Comparison of ENCODE assay signal across 30 cellular contexts in genomic region chr6:105194591-105194990, GRCh38. TPM values are rescaled to one million over a fixed set of nuclear protein-coding genes. Genes with fewer than 3 reads are reported as not detected.
"Had no signal": no experiment of that assay in that cellular context is flagged by ENCODE, and none has a peak within 500 bp of the region (broad histone marks: within the 10 kb centered on the region; RNA-seq: fewer than 3 reads in every experiment).

No MANE protein-coding gene starts in this region.

- H3K4me1 ChIP-seq: neural progenitor cell, parathyroid adenoma, right lobe of liver, sigmoid colon, stomach, suprapubic skin, testis, tibial artery, transverse colon, upper lobe of right lung, vagina had no signal

- H3K36me3 Mint-ChIP-seq: natural killer cell; neural progenitor cell; stimulated activated effector memory CD8-positive, alpha-beta T cell treated with anti-CD3 and anti-CD28 coated beads, Interleukin-12 subunit alpha, Interleukin-12 subunit beta, amount 100 ng/mL, for 72 hours; stimulated activated naive B cell treated with anti-CD40 and anti-IgM and Interleukin-4, amounts not matched to agents 10 μg/mL and 1 μg/mL and 100 μg/mL, for 72 hours; type B pancreatic cell had no signal

- H3K79me2 ChIP-seq: parathyroid adenoma had no signal

- DNase-seq: natural killer cell; occipital lobe; ovary; posterior cingulate gyrus; psoas muscle; right cardiac atrium; right lobe of liver; sigmoid colon; small intestine; stimulated activated CD4-positive, alpha-beta T cell treated with anti-CD3 and anti-CD28 coated beads, Interleukin-15, amount 100 ng/mL, for 24 hours; stimulated activated CD4-positive, alpha-beta T cell treated with anti-CD3 and anti-CD28 coated beads, Interleukin-2, amount 100 ng/mL, for 24 hours; stimulated activated CD4-positive, alpha-beta T cell treated with anti-CD3 and anti-CD28 coated beads, Interleukin-2, amount 100 ng/mL, for 48 hours; stimulated activated CD4-positive, alpha-beta T cell treated with anti-CD3 and anti-CD28 coated beads, Interleukin-4, amount 100 ng/mL, for 24 hours; stimulated activated naive B cell treated with anti-CD40 and anti-IgM and Interleukin-4, amounts not matched to agents 10 μg/mL and 1 μg/mL and 100 μg/mL, for 72 hours; stimulated activated naive CD4-positive, alpha-beta T cell treated with Interleukin-2 at 50 U/mL for 16 hours; stomach; testis; tibial artery; transverse colon; upper lobe of right lung had no signal

- H3K4me1 Mint-ChIP-seq: natural killer cell; stimulated activated effector memory CD8-positive, alpha-beta T cell treated with anti-CD3 and anti-CD28 coated beads, Interleukin-12 subunit alpha, Interleukin-12 subunit beta, amount 100 ng/mL, for 72 hours; stimulated activated naive B cell treated with anti-CD40 and anti-IgM and Interleukin-4, amounts not matched to agents 10 μg/mL and 1 μg/mL and 100 μg/mL, for 72 hours had no signal

- H3K27ac ChIP-seq: neural progenitor cell, ovary, parathyroid adenoma, psoas muscle, right lobe of liver, sigmoid colon, stomach, suprapubic skin, testis, tibial artery, transverse colon, upper lobe of right lung, vagina had no signal

- H3K4me3 Mint-ChIP-seq: natural killer cell; nephron; neural progenitor cell; stimulated activated effector memory CD8-positive, alpha-beta T cell treated with anti-CD3 and anti-CD28 coated beads, Interleukin-12 subunit alpha, Interleukin-12 subunit beta, amount 100 ng/mL, for 72 hours; stimulated activated naive B cell treated with anti-CD40 and anti-IgM and Interleukin-4, amounts not matched to agents 10 μg/mL and 1 μg/mL and 100 μg/mL, for 72 hours; stimulated activated naive CD8-positive, alpha-beta T cell treated with anti-CD3 and anti-CD28 coated beads, Interleukin-15, Interleukin-2, amounts not matched to agents 100 ng/mL and 50 ng/mL, for 24 hours; type B pancreatic cell had no signal

- H3K9me3 ChIP-seq: ovary, psoas muscle, right lobe of liver, sigmoid colon, suprapubic skin, testis, tibial artery, transverse colon, upper lobe of right lung, vagina had no signal

- H3K27me3 Mint-ChIP-seq: progenitor cell of endocrine pancreas, type B pancreatic cell had no signal

- H3K4me3 ChIP-seq: neural progenitor cell, ovary, psoas muscle, right lobe of liver, sigmoid colon, stomach, suprapubic skin, testis, tibial artery, transverse colon, upper lobe of right lung, vagina had no signal

- H3K36me3 ChIP-seq: neural progenitor cell, ovary, right lobe of liver, sigmoid colon, stomach, suprapubic skin, tibial artery, transverse colon, upper lobe of right lung, vagina had no signal

- H3K27ac Mint-ChIP-seq: natural killer cell; nephron; neural progenitor cell; progenitor cell of endocrine pancreas; stimulated activated effector memory CD8-positive, alpha-beta T cell treated with anti-CD3 and anti-CD28 coated beads, Interleukin-12 subunit alpha, Interleukin-12 subunit beta, amount 100 ng/mL, for 72 hours; stimulated activated naive B cell treated with anti-CD40 and anti-IgM and Interleukin-4, amounts not matched to agents 10 μg/mL and 1 μg/mL and 100 μg/mL, for 72 hours; stimulated activated naive CD8-positive, alpha-beta T cell treated with anti-CD3 and anti-CD28 coated beads, Interleukin-15, Interleukin-2, amounts not matched to agents 100 ng/mL and 50 ng/mL, for 24 hours; type B pancreatic cell had no signal

- ATAC-seq: natural killer cell; psoas muscle; right cardiac atrium; right lobe of liver; stimulated activated effector memory CD8-positive, alpha-beta T cell treated with anti-CD3 and anti-CD28 coated beads, Interleukin-12 subunit alpha, Interleukin-12 subunit beta, amount 100 ng/mL, for 72 hours; stimulated activated naive B cell treated with anti-CD40 and anti-IgM and Interleukin-4, amounts not matched to agents 10 μg/mL and 1 μg/mL and 100 μg/mL, for 72 hours; upper lobe of right lung had no signal

- H3K9me3 Mint-ChIP-seq: natural killer cell; stimulated activated effector memory CD8-positive, alpha-beta T cell treated with anti-CD3 and anti-CD28 coated beads, Interleukin-12 subunit alpha, Interleukin-12 subunit beta, amount 100 ng/mL, for 72 hours; stimulated activated naive B cell treated with anti-CD40 and anti-IgM and Interleukin-4, amounts not matched to agents 10 μg/mL and 1 μg/mL and 100 μg/mL, for 72 hours; stimulated activated naive CD8-positive, alpha-beta T cell treated with anti-CD3 and anti-CD28 coated beads, Interleukin-15, Interleukin-2, amounts not matched to agents 100 ng/mL and 50 ng/mL, for 24 hours; type B pancreatic cell had no signal

- H3K4me2 ChIP-seq: neural progenitor cell had no signal

- H3K9ac ChIP-seq: neural progenitor cell, parathyroid adenoma had no signal

- H3K27me3 ChIP-seq: neural progenitor cell, ovary, right lobe of liver, sigmoid colon, stomach, suprapubic skin, testis, tibial artery, transverse colon, upper lobe of right lung, vagina had no signal

RNA-seq across cellular contexts. Expression of gene POPDC3, which starts 14.8 kb away (rescaled TPM):
- total RNA-seq: natural killer cell, occipital lobe, right lobe of liver, suprapubic skin, vagina had no signal
- polyA plus RNA-seq: neural cell had no signal
